18 cellular contexts compared by ENCODE assay signal in the genomic region with DNA sequence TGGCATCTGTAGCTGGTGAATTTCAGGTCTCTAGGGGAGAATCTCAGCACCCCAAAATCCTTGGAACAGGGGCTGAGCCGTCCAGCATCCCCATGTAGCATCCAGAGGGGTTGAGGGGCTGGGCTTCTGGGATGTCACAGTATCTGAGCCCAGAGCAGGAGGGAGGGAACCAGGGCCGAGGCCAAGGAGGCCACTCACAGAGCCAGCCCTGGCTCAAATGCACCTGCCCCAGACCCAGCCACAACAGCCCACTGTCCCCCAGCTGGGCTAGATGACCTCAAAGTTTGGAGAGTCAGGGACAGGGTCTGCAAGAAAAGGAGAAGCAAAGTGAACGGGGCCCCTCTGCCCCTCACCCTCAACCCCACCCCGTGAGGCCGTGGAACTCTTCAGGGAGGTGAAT. TPM values are rescaled to one million over a fixed set of nuclear protein-coding genes. Genes with fewer than 3 reads are reported as not detected.
DNase-seq lines count a peak whose midpoint lies in the region; ATAC-seq and TF ChIP-seq lines count a peak whose summit lies in the region.
"Had no signal": no experiment of that assay in that cellular context is flagged by ENCODE, and none has a peak within 500 bp of the region (broad histone marks: within the 10 kb centered on the region; RNA-seq: fewer than 3 reads in every experiment).

No MANE protein-coding gene starts in this region.

- peak overlapping the region; percentile 93 for H3K27ac Mint-ChIP-seq in activated naive CD4-positive, alpha-beta T cell treated with anti-CD3 and anti-CD28 coated beads, Interleukin-2, amount 50 U/mL, for 24 hours
- H3K27ac Mint-ChIP-seq in activated T-helper 1 cell treated with anti-CD3 and anti-CD28 coated beads, Interleukin-12 subunit alpha, Interleukin-12 subunit beta, Interleukin-2, Interleukin-4 antibody, amounts not matched to agents 30 ng/mL and 10 ng/mL and 1 ng/mL, durations not matched to agents 14 hours and 24 hours and 36 hours: peak overlapping the region; percentile 99

- no peaks in the 10 kb centered on the region for H3K27me3 Mint-ChIP-seq in activated naive CD4-positive, alpha-beta T cell treated with anti-CD3 and anti-CD28 coated beads, Interleukin-2, amount 50 U/mL, for 24 hours
- no peaks in the 10 kb centered on the region for H3K27me3 Mint-ChIP-seq in activated T-helper 1 cell treated with anti-CD3 and anti-CD28 coated beads, Interleukin-12 subunit alpha, Interleukin-12 subunit beta, Interleukin-2, Interleukin-4 antibody, amounts not matched to agents 30 ng/mL and 10 ng/mL and 1 ng/mL, durations not matched to agents 14 hours and 24 hours and 36 hours (ENCODE audit: insufficient read depth)

- no peak for TF ChIP-seq CTCF in left lung (IDR thresholded peaks at IDR 0.05)

- H3K4me1 ChIP-seq in left lung: peaks cover 35 to 99% of the 10 kb centered on the region in 2 donors
- H3K4me1 ChIP-seq: HAP-1 had no signal

- H3K36me3 Mint-ChIP-seq in activated naive CD4-positive, alpha-beta T cell treated with anti-CD3 and anti-CD28 coated beads, Interleukin-2, amount 50 U/mL, for 24 hours: peaks cover 23% of the 10 kb centered on the region
- peaks cover 66% of the 10 kb centered on the region for H3K36me3 Mint-ChIP-seq in activated T-helper 1 cell treated with anti-CD3 and anti-CD28 coated beads, Interleukin-12 subunit alpha, Interleukin-12 subunit beta, Interleukin-2, Interleukin-4 antibody, amounts not matched to agents 30 ng/mL and 10 ng/mL and 1 ng/mL, durations not matched to agents 14 hours and 24 hours and 36 hours (ENCODE audit: low read depth)

- H3K27ac ChIP-seq in left lung (peak overlapping the region; percentile 2 to 94), temporal lobe (ENCODE audit: low read depth, low read length) (peak overlapping the region; percentile 58)
- H3K27ac ChIP-seq: colonic mucosa had no signal

- H3K4me3 Mint-ChIP-seq in activated naive CD4-positive, alpha-beta T cell treated with anti-CD3 and anti-CD28 coated beads, Interleukin-2, amount 50 U/mL, for 24 hours: peak overlapping the region; percentile 70
- H3K4me3 Mint-ChIP-seq in activated T-helper 1 cell treated with anti-CD3 and anti-CD28 coated beads, Interleukin-12 subunit alpha, Interleukin-12 subunit beta, Interleukin-2, Interleukin-4 antibody, amounts not matched to agents 30 ng/mL and 10 ng/mL and 1 ng/mL, durations not matched to agents 14 hours and 24 hours and 36 hours: no peak overlapping the region

- H3K9me3 Mint-ChIP-seq in activated naive CD4-positive, alpha-beta T cell treated with anti-CD3 and anti-CD28 coated beads, Interleukin-2, amount 50 U/mL, for 24 hours: no peaks in the 10 kb centered on the region
- H3K9me3 Mint-ChIP-seq in activated T-helper 1 cell treated with anti-CD3 and anti-CD28 coated beads, Interleukin-12 subunit alpha, Interleukin-12 subunit beta, Interleukin-2, Interleukin-4 antibody, amounts not matched to agents 30 ng/mL and 10 ng/mL and 1 ng/mL, durations not matched to agents 14 hours and 24 hours and 36 hours: no peaks in the 10 kb centered on the region

- H3K4me1 Mint-ChIP-seq in activated naive CD4-positive, alpha-beta T cell treated with anti-CD3 and anti-CD28 coated beads, Interleukin-2, amount 50 U/mL, for 24 hours: peaks cover 93% of the 10 kb centered on the region
- H3K4me1 Mint-ChIP-seq in activated T-helper 1 cell treated with anti-CD3 and anti-CD28 coated beads, Interleukin-12 subunit alpha, Interleukin-12 subunit beta, Interleukin-2, Interleukin-4 antibody, amounts not matched to agents 30 ng/mL and 10 ng/mL and 1 ng/mL, durations not matched to agents 14 hours and 24 hours and 36 hours (ENCODE audit: low read depth): peaks cover 91% of the 10 kb centered on the region

- no peaks in the 10 kb centered on the region for H3K27me3 ChIP-seq in left lung
- H3K27me3 ChIP-seq: colonic mucosa had no signal

- no peak overlapping the region for H3K4me3 ChIP-seq in left lung
- H3K4me3 ChIP-seq: colonic mucosa, HAP-1 had no signal

- peaks cover 0 to 54% of the 10 kb centered on the region in 2 donors for H3K36me3 ChIP-seq in left lung
- H3K36me3 ChIP-seq: colonic mucosa, HAP-1 had no signal

- intact Hi-C loops in activated T-helper 1 cell treated with anti-CD3 and anti-CD28 coated beads, Interleukin-12 subunit alpha, Interleukin-12 subunit beta, Interleukin-2, Interleukin-4 antibody, amounts not matched to agents 30 ng/mL and 10 ng/mL and 1 ng/mL, durations not matched to agents 14 hours and 24 hours and 36 hours (cut with micrococcal nuclease): no loop called here
- intact Hi-C loops in left lung (cut with DNase I): no loop called here

- H3K9me3 ChIP-seq in left lung: no peaks in the 10 kb centered on the region
- H3K9me3 ChIP-seq: colonic mucosa, HAP-1 had no signal

- ATAC-seq in left lung (no peak), HG03520 (IDR thresholded peaks at IDR 0.05; ENCODE audit: unreplicated experiment) (no peak)
- ATAC-seq: Panc1 had no signal

- no peak for DNase-seq in activated naive CD4-positive, alpha-beta T cell treated with anti-CD3 and anti-CD28 coated beads, Interleukin-2, amount 50 U/mL, for 16 hours
- DNase-seq in activated T-helper 1 cell treated with anti-CD3 and anti-CD28 coated beads, Interleukin-12 subunit alpha, Interleukin-12 subunit beta, Interleukin-2, Interleukin-4 antibody, amounts not matched to agents 30 ng/mL and 10 ng/mL and 1 ng/mL, durations not matched to agents 14 hours and 24 hours and 36 hours (ENCODE audit: low spot score): no peak
- no peak for DNase-seq in left lung
- DNase-seq in NCI-H446 (lab: John Stamatoyannopoulos, UW): no peak
- DNase-seq in NCI-H1092 (lab: John Stamatoyannopoulos, UW): no peak
- DNase-seq: colonic mucosa, DMS53, Karpas-422, NCI-H1436, NCI-H510A treated with DMSO at 0.1 percent for 48 hours, occipital lobe had no signal

RNA-seq across cellular contexts. Expression of a gene that starts 22.3 kb away (rescaled TPM):
- total RNA-seq in activated T-helper 1 cell treated with anti-CD3 and anti-CD28 coated beads, Interleukin-12 subunit alpha, Interleukin-12 subunit beta, Interleukin-2, Interleukin-4 antibody, amounts not matched to agents 30 ng/mL and 10 ng/mL and 1 ng/mL, durations not matched to agents 14 hours and 24 hours and 36 hours: 114 and 115 TPM in 2 replicates
- 100 to 1,000 TPM in 1 of 2 donors, 10 to 100 TPM in 1; 46.7 to 133 TPM for total RNA-seq in left lung
- total RNA-seq in temporal lobe: 5.4 TPM

RNA-seq across cellular contexts. Expression of a gene that starts 31.4 kb away (rescaled TPM):
- 0.18 and 0.32 TPM in 2 replicates for total RNA-seq in activated T-helper 1 cell treated with anti-CD3 and anti-CD28 coated beads, Interleukin-12 subunit alpha, Interleukin-12 subunit beta, Interleukin-2, Interleukin-4 antibody, amounts not matched to agents 30 ng/mL and 10 ng/mL and 1 ng/mL, durations not matched to agents 14 hours and 24 hours and 36 hours
- 1 to 10 TPM in 1 of 2 donors, under 1 TPM in 1; 0.17 to 1.0 TPM for total RNA-seq in left lung
- 0.25 TPM for total RNA-seq in temporal lobe
- total RNA-seq: lung microvascular endothelial cell, skeletal muscle tissue had no signal
